ENCODE assay signal across 14 cellular contexts in genomic region chr10:73131913-73132686, GRCh38. TPM values are rescaled to one million over a fixed set of nuclear protein-coding genes. Genes with fewer than 3 reads are reported as not detected.
DNase-seq lines count a peak whose midpoint lies in the region; ATAC-seq, FAIRE-seq and TF ChIP-seq lines count a peak whose summit lies in the region.
"Had no signal": no experiment of that assay in that cellular context is flagged by ENCODE, and none has a peak within 500 bp of the region (broad histone marks: within the 10 kb centered on the region; RNA-seq: fewer than 3 reads in every experiment).

No MANE protein-coding gene starts in this region.

- ATAC-seq in GM12878 (no peak), GM21737 (IDR thresholded peaks at IDR 0.05; ENCODE audit: unreplicated experiment) (no peak)
- ATAC-seq in stimulated activated memory B cell treated with anti-CD40 and anti-IgM and Interleukin-4, amounts not matched to agents 10 μg/mL and 1 μg/mL and 100 μg/mL, for 72 hours = no peak
- ATAC-seq: CD8-positive, alpha-beta T cell had no signal

- DNase-seq in MCF 10A (ENCODE audit: unreplicated experiment) (no peak), breast epithelium (ENCODE audit: low spot score in 2 of 2) (no peak), LNCaP clone FGC (ENCODE audit: low read depth) (peak; percentile 43), GM12878 (ENCODE audit: low read depth, low spot score) (no peak), COR-L47 (lab: John Stamatoyannopoulos, UW) (no peak)
- no peak for DNase-seq in activated CD8-positive, alpha-beta memory T cell treated with anti-CD3 and anti-CD28 coated beads for 24 hours
- DNase-seq: CD8-positive, alpha-beta T cell; H9; NCI-H1092; NCI-H187; NCI-H748 treated with DMSO at 0.1 percent for 48 hours had no signal

- H3K9me3 Mint-ChIP-seq in MCF 10A (ENCODE audit: unreplicated experiment) = no peaks in the 10 kb centered on the region
- no peaks in the 10 kb centered on the region for H3K9me3 Mint-ChIP-seq in stimulated activated memory B cell treated with anti-CD40 and anti-IgM and Interleukin-4, amounts not matched to agents 10 μg/mL and 1 μg/mL and 100 μg/mL, for 72 hours
- H3K9me3 Mint-ChIP-seq: CD8-positive, alpha-beta T cell; H9 had no signal

- H3K36me3 ChIP-seq in breast epithelium (no peaks in the 10 kb centered on the region), GM12878 (ENCODE audit: control insufficient read depth in 2 of 2, insufficient read depth in 2 of 2, low read length in 1 of 2) (peaks cover 3 to 21% of the 10 kb centered on the region in 2 experiments; a peak in 3 of 4 replicates)

- H3K4me1 ChIP-seq in breast epithelium (peaks cover 0 to 4% of the 10 kb centered on the region in 2 donors), GM12878 (ENCODE audit: control insufficient read depth, insufficient read depth, low read length) (no peaks in the 10 kb centered on the region)

- in situ Hi-C loops in GM12878 (cut with MboI) = no loop called here

- H3K79me2 ChIP-seq in GM12878 (ENCODE audit: control insufficient read depth, insufficient read depth, low read length) = no peaks in the 10 kb centered on the region

- peaks cover 85% of the 10 kb centered on the region for H3K36me3 Mint-ChIP-seq in MCF 10A (ENCODE audit: insufficient read depth, unreplicated experiment)
- H3K36me3 Mint-ChIP-seq in stimulated activated memory B cell treated with anti-CD40 and anti-IgM and Interleukin-4, amounts not matched to agents 10 μg/mL and 1 μg/mL and 100 μg/mL, for 72 hours = peaks cover 38% of the 10 kb centered on the region

- H3K27ac ChIP-seq in breast epithelium (peak overlapping the region in 1 of 2 donors; percentile 60), GM12878 (ENCODE audit: control insufficient read depth, insufficient read depth) (no peak overlapping the region)
- H3K27ac ChIP-seq: SK-N-MC had no signal

- TF ChIP-seq RAD21 in GM12878 (IDR thresholded peaks at IDR 0.05; ENCODE audit: insufficient read depth, low read depth, low read length) = no peak

- TF ChIP-seq POLR2A in breast epithelium (IDR thresholded peaks at IDR 0.05) = no peak
- TF ChIP-seq POLR2A in GM12878 (IDR thresholded peaks at IDR 0.05; ENCODE audit: low read depth, low read length) = no peak

- peaks cover 6% of the 10 kb centered on the region for H3K4me1 Mint-ChIP-seq in MCF 10A (ENCODE audit: insufficient read depth, unreplicated experiment)
- peaks cover 12% of the 10 kb centered on the region for H3K4me1 Mint-ChIP-seq in stimulated activated memory B cell treated with anti-CD40 and anti-IgM and Interleukin-4, amounts not matched to agents 10 μg/mL and 1 μg/mL and 100 μg/mL, for 72 hours
- H3K4me1 Mint-ChIP-seq: H9 had no signal

- no peak for FAIRE-seq in GM12878 (lab: Jason Lieb, UNC)

- no peaks in the 10 kb centered on the region for H3K27me3 Mint-ChIP-seq in MCF 10A (ENCODE audit: insufficient read depth, unreplicated experiment)
- no peaks in the 10 kb centered on the region for H3K27me3 Mint-ChIP-seq in stimulated activated memory B cell treated with anti-CD40 and anti-IgM and Interleukin-4, amounts not matched to agents 10 μg/mL and 1 μg/mL and 100 μg/mL, for 72 hours

- H3K27ac Mint-ChIP-seq in MCF 10A (ENCODE audit: low read depth, unreplicated experiment) = peak overlapping the region; percentile 12
- peak overlapping the region; percentile 41 for H3K27ac Mint-ChIP-seq in stimulated activated memory B cell treated with anti-CD40 and anti-IgM and Interleukin-4, amounts not matched to agents 10 μg/mL and 1 μg/mL and 100 μg/mL, for 72 hours
- H3K27ac Mint-ChIP-seq: CD8-positive, alpha-beta T cell; H9 had no signal

- SMC1A ChIA-PET in GM12878 (lab: Charles Lee; ENCODE audit: uncharacterized antibody, unreplicated experiment) = interaction anchor here (1.0 to 1.6 kb wide), 4 partner anchors 8 to 53 kb away, joined by 3 to 4 read pairs (median 3); partner anchors contain the start of gene P4HA1

- RAD21 ChIA-PET in GM12878 (lab: Charles Lee; ENCODE audit: unreplicated experiment) = no interaction called here

- H3K27me3 ChIP-seq in breast epithelium = no peaks in the 10 kb centered on the region
- H3K27me3 ChIP-seq in GM12878 (replicated peaks in 1 of 2; ENCODE audit: control insufficient read depth in 2 of 2, insufficient read depth in 2 of 2, low read length in 1 of 2) = no peaks in the 10 kb centered on the region

- no peak overlapping the region for H3K4me2 ChIP-seq in GM12878 (ENCODE audit: control insufficient read depth, insufficient read depth)

- no peak overlapping the region for H2AFZ ChIP-seq in GM12878 (ENCODE audit: control insufficient read depth, low read depth, low read length)

- CTCF ChIA-PET in MCF 10A (lab: Yijun Ruan, JAX) = interaction anchor here (1.6 kb wide), 1 partner anchor 35 kb away, joined by 3 read pairs; no protein-coding TSS in a partner anchor
- CTCF ChIA-PET in GM12878 (lab: Yijun Ruan, JAX) = interaction anchor here (1.0 to 2.3 kb wide), 3 partner anchors 27 to 71 kb away, joined by 3 to 10 read pairs (median 3); no protein-coding TSS in a partner anchor

- POLR2A ChIA-PET in MCF 10A (lab: Yijun Ruan, JAX) (interaction anchor here (0.7 to 3.3 kb wide), 4 partner anchors 14 to 36 kb away, joined by 3 to 23 read pairs (median 6); partner anchors contain the start of genes ECD, NUDT13 and P4HA1), GM12878 (lab: Charles Lee) (interaction anchor here (0.6 to 1.0 kb wide), 2 partner anchors 37 to 1442 kb away, joined by 3 to 4 read pairs; no protein-coding TSS in a partner anchor)

- H3K9ac ChIP-seq in GM12878 (ENCODE audit: control insufficient read depth, insufficient read depth, low read length) = no peak overlapping the region

- no peak for TF ChIP-seq CTCF in MCF 10A (IDR thresholded peaks at IDR 0.05; ENCODE audit: unreplicated experiment)
- no peak for TF ChIP-seq CTCF in breast epithelium (IDR thresholded peaks at IDR 0.05)
- TF ChIP-seq CTCF in LNCaP clone FGC (IDR thresholded peaks at IDR 0.05; ENCODE audit: control insufficient read depth, extremely low read depth, insufficient read depth) = no peak
- TF ChIP-seq CTCF in GM12878 (IDR thresholded peaks at IDR 0.05 in 2 of 3, conservative IDR thresholded peaks at IDR 0.05 in 1 of 3; ENCODE audit: control insufficient read depth in 2 of 3, extremely low read depth in 1 of 3, insufficient read depth in 1 of 3, low read depth in 3 of 3, low read length in 3 of 3) = no peak

- TF ChIP-seq EP300 in GM12878 (IDR thresholded peaks at IDR 0.05; ENCODE audit: borderline replicate concordance in 1 of 2, control insufficient read depth in 1 of 2, low read depth in 2 of 2, low read length in 2 of 2) = no peak

- H3K4me3 Mint-ChIP-seq in MCF 10A (ENCODE audit: unreplicated experiment) = no peak overlapping the region
- H3K4me3 Mint-ChIP-seq in stimulated activated memory B cell treated with anti-CD40 and anti-IgM and Interleukin-4, amounts not matched to agents 10 μg/mL and 1 μg/mL and 100 μg/mL, for 72 hours = no peak overlapping the region
- H3K4me3 Mint-ChIP-seq: CD8-positive, alpha-beta T cell; H9 had no signal

- intact Hi-C loops in MCF 10A (cut with micrococcal nuclease) (loop anchor here (5.0 kb wide), 1 partner anchor 35 kb away; the partner anchor contains the start of gene P4HA1), breast epithelium (cut with DNase I; ENCODE audit: low total_unique reads) (no loop called here), GM12878 (cut with micrococcal nuclease; ENCODE audit: unreplicated experiment) (no loop called here)

- H3K4me3 ChIP-seq in breast epithelium (no peak overlapping the region), LNCaP clone FGC (ENCODE audit: low read depth, low read length) (no peak overlapping the region), GM12878 (no peak overlapping the region)
- H3K4me3 ChIP-seq: SK-N-MC had no signal

- H3K9me3 ChIP-seq in breast epithelium = no peaks in the 10 kb centered on the region
- no peaks in the 10 kb centered on the region for H3K9me3 ChIP-seq in GM12878 (replicated peaks; ENCODE audit: control insufficient read depth, insufficient read depth, low read length)

- WGBS in GM12878 (ENCODE audit: insufficient coverage, insufficient replicate concordance, low lambda C conversion rate, missing lambda C conversion rate) = 98% methylated on average over 2 of the region's 2 CpGs

- BruUV-seq in MCF 10A (replicated peaks; lab: Mats Ljungman, UMichigan) (no TSS peak), GM12878 (replicated peaks; lab: Mats Ljungman, UMichigan) (no TSS peak)

- H4K20me1 ChIP-seq in GM12878 (ENCODE audit: control insufficient read depth, insufficient read depth) = no peaks in the 10 kb centered on the region

RNA-seq across cellular contexts. Expression of gene NUDT13, which starts 21.8 kb away (rescaled TPM):
- total RNA-seq in MCF 10A (2022) (1.7 and 1.8 TPM in 2 replicates), breast epithelium (1 to 10 TPM; 1.9 to 4.2 (median 2.6) TPM), GM12878 (2014; rRNA removed) (1.0 and 1.5 TPM in 2 replicates), GM12878 (2014; rRNA removed; fragmentation: Illumina TruSeq; extraction: Trizol) (1.4 and 1.9 TPM in 2 replicates), GM12878 (2021) (0.72 and 0.88 TPM in 2 replicates)
- total RNA-seq in GM12878 (2013; cell fraction: nucleolus; rRNA removed) = 5.3 and 5.6 TPM in 2 replicates
- polyA plus RNA-seq in GM12878 (2011; ENCODE audit: low read depth) = 2.8 TPM
- polyA plus RNA-seq in GM12878 (2011; rRNA removed) (6.1 and 7.3 TPM in 2 replicates), GM12878 (2014; fragmentation: Illumina TruSeq; extraction: Trizol) (2.1 and 2.6 TPM in 2 replicates), GM12878 (2014; fragmentation: Nextera tagmentation; extraction: Ambion mirVana) (1 to 10 TPM; 1.5 to 2.6 TPM), GM12878 (2014; rRNA removed) (1.4 and 2.6 TPM in 2 replicates), GM12878 (2016; fragmentation: Nextera tagmentation; extraction: Ambion mirVana) (1 to 10 TPM; 1.1 to 1.9 TPM)
- 3.7 and 4.6 TPM in 2 replicates for polyA plus RNA-seq in GM12878 (2011; cell fraction: cytosol; rRNA removed)
- polyA plus RNA-seq in GM12878 (2011; cell fraction: nucleus; rRNA removed) = 4.7 and 5.1 TPM in 2 replicates
- 3.5 and 3.7 TPM in 2 replicates for polyA plus RNA-seq in GM12878 (2012)
- polyA minus RNA-seq in GM12878 (2011; rRNA and poly(A)+ RNA removed) = 2.0 and 2.5 TPM in 2 replicates
- polyA minus RNA-seq in GM12878 (2011; cell fraction: cytosol; rRNA and poly(A)+ RNA removed) = 2.7 TPM in 1 of 2 replicates, not detected in the other
- polyA minus RNA-seq in GM12878 (2011; cell fraction: nucleus; rRNA and poly(A)+ RNA removed) = 0.73 and 1.3 TPM in 2 replicates

RNA-seq across cellular contexts. Expression of gene P4HA1, which starts 35.4 kb away (rescaled TPM):
- total RNA-seq in MCF 10A (2022) (23.9 and 25.2 TPM in 2 replicates), breast epithelium (10 to 100 TPM; 25.0 to 42.1 (median 34.1) TPM), GM12878 (2014; rRNA removed) (24.9 and 35.0 TPM in 2 replicates), GM12878 (2014; rRNA removed; fragmentation: Illumina TruSeq; extraction: Trizol) (37.0 and 37.7 TPM in 2 replicates), GM12878 (2021) (22.4 and 26.5 TPM in 2 replicates)
- 302 and 308 TPM in 2 replicates for total RNA-seq in GM12878 (2013; cell fraction: nucleolus; rRNA removed)
- polyA plus RNA-seq in GM12878 (2011; ENCODE audit: low read depth) = 75.0 TPM
- polyA plus RNA-seq in GM12878 (2011; rRNA removed) (160 and 283 TPM in 2 replicates), GM12878 (2014; fragmentation: Illumina TruSeq; extraction: Trizol) (23.3 and 28.2 TPM in 2 replicates), GM12878 (2014; fragmentation: Nextera tagmentation; extraction: Ambion mirVana) (10 to 100 TPM; 15.0 to 17.6 TPM), GM12878 (2014; rRNA removed) (13.5 and 16.0 TPM in 2 replicates), GM12878 (2016; fragmentation: Nextera tagmentation; extraction: Ambion mirVana) (10 to 100 TPM; 31.4 to 37.4 TPM)
- polyA plus RNA-seq in GM12878 (2011; cell fraction: cytosol; rRNA removed) = 36.4 and 65.0 TPM in 2 replicates
- 53.7 and 89.3 TPM in 2 replicates for polyA plus RNA-seq in GM12878 (2011; cell fraction: nucleus; rRNA removed)
- polyA plus RNA-seq in GM12878 (2012) = 99.3 and 136 TPM in 2 replicates
- polyA minus RNA-seq in GM12878 (2011; rRNA and poly(A)+ RNA removed) = 87.3 and 113 TPM in 2 replicates
- 31.3 and 35.0 TPM in 2 replicates for polyA minus RNA-seq in GM12878 (2011; cell fraction: cytosol; rRNA and poly(A)+ RNA removed)
- polyA minus RNA-seq in GM12878 (2011; cell fraction: nucleus; rRNA and poly(A)+ RNA removed) = 51.1 and 53.1 TPM in 2 replicates

RNA-seq across cellular contexts. Expression of gene ECD, which starts 35.7 kb away (rescaled TPM):
- total RNA-seq in MCF 10A (2022) (29.9 and 31.5 TPM in 2 replicates), breast epithelium (10 to 100 TPM; 34.9 to 49.2 (median 39.3) TPM), GM12878 (2014; rRNA removed) (45.7 and 51.4 TPM in 2 replicates), GM12878 (2014; rRNA removed; fragmentation: Illumina TruSeq; extraction: Trizol) (40.4 and 42.3 TPM in 2 replicates), GM12878 (2021) (32.1 and 34.6 TPM in 2 replicates)
- 69.7 and 74.8 TPM in 2 replicates for total RNA-seq in GM12878 (2013; cell fraction: nucleolus; rRNA removed)
- polyA plus RNA-seq in GM12878 (2011; ENCODE audit: low read depth) = 20.2 TPM
- polyA plus RNA-seq in GM12878 (2011; rRNA removed) (53.5 and 66.1 TPM in 2 replicates), GM12878 (2014; fragmentation: Illumina TruSeq; extraction: Trizol) (45.8 and 57.8 TPM in 2 replicates), GM12878 (2014; fragmentation: Nextera tagmentation; extraction: Ambion mirVana) (10 to 100 TPM; 27.3 to 29.9 TPM), GM12878 (2014; rRNA removed) (33.0 and 33.8 TPM in 2 replicates), GM12878 (2016; fragmentation: Nextera tagmentation; extraction: Ambion mirVana) (10 to 100 TPM; 59.0 to 61.6 TPM)
- polyA plus RNA-seq in GM12878 (2011; cell fraction: cytosol; rRNA removed) = 33.1 and 36.2 TPM in 2 replicates
- 25.8 and 31.0 TPM in 2 replicates for polyA plus RNA-seq in GM12878 (2011; cell fraction: nucleus; rRNA removed)
- polyA plus RNA-seq in GM12878 (2012) = 23.9 and 25.3 TPM in 2 replicates
- 36.0 and 44.8 TPM in 2 replicates for polyA minus RNA-seq in GM12878 (2011; rRNA and poly(A)+ RNA removed)
- polyA minus RNA-seq in GM12878 (2011; cell fraction: cytosol; rRNA and poly(A)+ RNA removed) = 10.7 and 15.0 TPM in 2 replicates
- 20.9 and 35.1 TPM in 2 replicates for polyA minus RNA-seq in GM12878 (2011; cell fraction: nucleus; rRNA and poly(A)+ RNA removed)

RNA-seq across cellular contexts. Expression of gene FAM149B1, which starts 35.8 kb away (rescaled TPM):
- total RNA-seq in MCF 10A (2022) (22.8 and 27.7 TPM in 2 replicates), breast epithelium (10 to 100 TPM; 19.4 to 24.6 (median 19.7) TPM), GM12878 (2014; rRNA removed) (9.7 and 10.7 TPM in 2 replicates), GM12878 (2014; rRNA removed; fragmentation: Illumina TruSeq; extraction: Trizol) (10.7 and 12.0 TPM in 2 replicates), GM12878 (2021) (8.3 and 9.9 TPM in 2 replicates)
- total RNA-seq in GM12878 (2013; cell fraction: nucleolus; rRNA removed) = 21.3 and 25.1 TPM in 2 replicates
- 7.1 TPM for polyA plus RNA-seq in GM12878 (2011; ENCODE audit: low read depth)
- polyA plus RNA-seq in GM12878 (2011; rRNA removed) (20.9 and 27.8 TPM in 2 replicates), GM12878 (2014; fragmentation: Illumina TruSeq; extraction: Trizol) (13.4 and 19.6 TPM in 2 replicates), GM12878 (2014; fragmentation: Nextera tagmentation; extraction: Ambion mirVana) (10 to 100 TPM in 1 of 2 experiments, 1 to 10 TPM in 1; 6.6 to 11.6 TPM), GM12878 (2014; rRNA removed) (9.3 and 9.6 TPM in 2 replicates), GM12878 (2016; fragmentation: Nextera tagmentation; extraction: Ambion mirVana) (10 to 100 TPM; 12.3 to 13.4 TPM)
- polyA plus RNA-seq in GM12878 (2011; cell fraction: cytosol; rRNA removed) = 14.2 and 17.3 TPM in 2 replicates
- 17.3 and 26.2 TPM in 2 replicates for polyA plus RNA-seq in GM12878 (2011; cell fraction: nucleus; rRNA removed)
- 9.1 and 12.2 TPM in 2 replicates for polyA plus RNA-seq in GM12878 (2012)
- polyA minus RNA-seq in GM12878 (2011; rRNA and poly(A)+ RNA removed) = 17.8 and 18.2 TPM in 2 replicates
- polyA minus RNA-seq in GM12878 (2011; cell fraction: cytosol; rRNA and poly(A)+ RNA removed) = 3.3 and 3.5 TPM in 2 replicates
- 6.8 and 8.7 TPM in 2 replicates for polyA minus RNA-seq in GM12878 (2011; cell fraction: nucleus; rRNA and poly(A)+ RNA removed)
